ENCODE assay signal across 8 cellular contexts in the genomic region with DNA sequence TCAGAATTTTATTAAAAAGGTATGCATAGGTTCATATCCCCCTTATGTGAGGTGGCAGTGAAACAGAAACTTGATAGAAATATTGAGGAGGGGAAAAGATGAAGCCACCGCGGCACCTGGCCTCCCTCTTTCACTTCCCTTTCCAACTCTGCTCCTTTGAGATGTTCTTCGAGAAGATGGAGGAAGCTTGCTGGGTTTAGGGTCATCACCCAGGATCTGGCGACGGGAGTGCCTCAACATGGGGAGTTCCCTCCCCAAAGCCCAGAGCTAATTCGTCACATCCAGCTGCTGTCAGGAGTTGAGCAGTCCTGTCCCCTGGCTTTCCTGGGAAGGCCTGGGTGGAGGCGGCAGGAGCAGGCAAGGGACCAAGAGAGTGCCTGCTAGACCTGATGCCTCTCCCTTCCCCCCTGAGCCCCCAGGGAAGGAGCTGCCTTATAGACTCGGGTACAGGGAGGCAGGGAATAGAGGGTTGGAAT. TPM values are rescaled to one million over a fixed set of nuclear protein-coding genes. Genes with fewer than 3 reads are reported as not detected.
DNase-seq lines count a peak whose midpoint lies in the region; ATAC-seq and TF ChIP-seq lines count a peak whose summit lies in the region.

No MANE protein-coding gene starts in this region.

- no peaks in the 10 kb centered on the region for H3K36me3 ChIP-seq in CD8-positive, alpha-beta memory T cell (ENCODE audit: insufficient read depth, low read length)
- H3K36me3 ChIP-seq in HUES48 (ENCODE audit: control insufficient read depth, insufficient read depth, low read length): no peaks in the 10 kb centered on the region
- H3K36me3 ChIP-seq in skeletal muscle tissue (ENCODE audit: control insufficient read depth in 3 of 3, insufficient read depth in 3 of 3, low read length in 3 of 3): no peaks in the 10 kb centered on the region

- no peaks in the 10 kb centered on the region for H3K27me3 Mint-ChIP-seq in CD8-positive, alpha-beta memory T cell
- H3K27me3 Mint-ChIP-seq in chondrocyte (ENCODE audit: low read depth): no peaks in the 10 kb centered on the region

- H3K4me1 Mint-ChIP-seq in CD8-positive, alpha-beta memory T cell: peaks cover 61 to 89% (median 82%) of the 10 kb centered on the region in 3 donors
- H3K4me1 Mint-ChIP-seq in chondrocyte (ENCODE audit: low read depth): peaks cover 45% of the 10 kb centered on the region

- no peak for DNase-seq in CD8-positive, alpha-beta memory T cell
- DNase-seq in chondrocyte (ENCODE audit: low spot score) (no peak), SW480 (ENCODE audit: low spot score) (no peak), C1 segment of cervical spinal cord (lab: John Stamatoyannopoulos, UW) (no peak)
- no peak for DNase-seq in activated CD8-positive, alpha-beta memory T cell treated with anti-CD3 and anti-CD28 coated beads, Interleukin-2, amount 50 U/mL, for 48 hours

- H3K27ac Mint-ChIP-seq in CD8-positive, alpha-beta memory T cell: peak overlapping the region; percentile 83 to 97 (median 96)
- peak overlapping the region; percentile 97 for H3K27ac Mint-ChIP-seq in chondrocyte (ENCODE audit: unreplicated experiment)

- CTCF ChIA-PET in CD8-positive, alpha-beta memory T cell (lab: Charles Lee): interaction anchor here (0.5 to 2.7 kb wide), 3 partner anchors 13 to 31 kb away, joined by 3 to 8 read pairs (median 4); no protein-coding TSS in a partner anchor

- peak; percentile 43 for ATAC-seq in GM19467 (IDR thresholded peaks at IDR 0.05; ENCODE audit: unreplicated experiment)

- no peaks in the 10 kb centered on the region for H3K9me3 Mint-ChIP-seq in CD8-positive, alpha-beta memory T cell
- H3K9me3 Mint-ChIP-seq in chondrocyte (ENCODE audit: low read depth): no peaks in the 10 kb centered on the region

- peak overlapping the region; percentile 33 for H3K27ac ChIP-seq in CD8-positive, alpha-beta memory T cell (ENCODE audit: low read depth, low read length)
- H3K27ac ChIP-seq in HUES48 (ENCODE audit: low read depth, low read length) (peak overlapping the region; percentile 57), skeletal muscle tissue (ENCODE audit: low read depth, low read length) (peak overlapping the region; percentile 97)

- H3K4me1 ChIP-seq in CD8-positive, alpha-beta memory T cell (ENCODE audit: insufficient read depth, low read length): peaks cover 76% of the 10 kb centered on the region
- H3K4me1 ChIP-seq in HUES48 (ENCODE audit: control insufficient read depth, insufficient read depth, low read length) (peaks cover 45% of the 10 kb centered on the region), skeletal muscle tissue (ENCODE audit: control insufficient read depth in 3 of 3, insufficient read depth in 3 of 3, low read length in 3 of 3) (peaks cover 24 to 39% (median 38%) of the 10 kb centered on the region in 3 donors)

- no peak overlapping the region for H3K9ac ChIP-seq in HUES48 (ENCODE audit: low read depth, low read length)
- H3K9ac ChIP-seq in skeletal muscle tissue (ENCODE audit: low read depth in 1 of 3, low read length in 3 of 3): peak overlapping the region in 2 of 3 donors; percentile 35 to 39

- peak overlapping the region; percentile 71 to 88 (median 77) for H3K4me3 Mint-ChIP-seq in CD8-positive, alpha-beta memory T cell
- no peak overlapping the region for H3K4me3 Mint-ChIP-seq in chondrocyte (ENCODE audit: unreplicated experiment)

- peaks cover 0 to 4% (median 0%) of the 10 kb centered on the region in 3 donors for H3K36me3 Mint-ChIP-seq in CD8-positive, alpha-beta memory T cell
- H3K36me3 Mint-ChIP-seq in chondrocyte (ENCODE audit: low read depth): no peaks in the 10 kb centered on the region

- H3K4me3 ChIP-seq in CD8-positive, alpha-beta memory T cell (ENCODE audit: low read length): peak overlapping the region; percentile 36
- H3K4me3 ChIP-seq in HUES48 (ENCODE audit: low read depth, low read length) (no peak overlapping the region), skeletal muscle tissue (ENCODE audit: low read length in 3 of 3) (peak overlapping the region; percentile 46 to 75 (median 64))

- no peaks in the 10 kb centered on the region for H3K9me3 ChIP-seq in CD8-positive, alpha-beta memory T cell (ENCODE audit: low read length)
- no peaks in the 10 kb centered on the region for H3K9me3 ChIP-seq in HUES48 (ENCODE audit: control insufficient read depth, insufficient read depth, low read length)
- H3K9me3 ChIP-seq in skeletal muscle tissue (ENCODE audit: control insufficient read depth in 3 of 3, low read length in 3 of 3): no peaks in the 10 kb centered on the region

- no peak for TF ChIP-seq CTCF in chondrocyte (IDR thresholded peaks at IDR 0.05)

- POLR2A ChIA-PET in CD8-positive, alpha-beta memory T cell (lab: Charles Lee): interaction anchor here (1.7 to 1.9 kb wide), 2 partner anchors 10 to 29 kb away, joined by 4 to 27 read pairs; a partner anchor contains a TSS

- no peaks in the 10 kb centered on the region for H3K27me3 ChIP-seq in CD8-positive, alpha-beta memory T cell (ENCODE audit: insufficient read depth, low read length, poor library complexity, severe bottlenecking)
- H3K27me3 ChIP-seq in HUES48 (ENCODE audit: control insufficient read depth, insufficient read depth, low read length) (no peaks in the 10 kb centered on the region), skeletal muscle tissue (ENCODE audit: control insufficient read depth in 3 of 3, insufficient read depth in 3 of 3, low read length in 3 of 3) (no peaks in the 10 kb centered on the region)

RNA-seq across cellular contexts. Expression of a gene that starts 29.1 kb away (rescaled TPM):
- 10 to 100 TPM; 17.7 to 18.7 TPM for total RNA-seq in CD8-positive, alpha-beta memory T cell
- 8.5 TPM for polyA plus RNA-seq in CD8-positive, alpha-beta memory T cell
- total RNA-seq in chondrocyte (25.7 to 29.5 TPM (median 28.4 TPM) in 3 replicates), skeletal muscle tissue (22.4 TPM)

Comparison
In these comparisons a context has a peak if more than half of its experiments do, and no peak if none do; other contexts are left out.
1. H3K27ac ChIP-seq: peak in every context shown above with its lines; median percentile 97 in skeletal muscle tissue; 57 in HUES48; 33 in CD8-positive, alpha-beta memory T cell.